8 cellular contexts compared by ENCODE assay signal in genomic region chr11:129853508-129854228, GRCh38. TPM values are rescaled to one million over a fixed set of nuclear protein-coding genes. Genes with fewer than 3 reads are reported as not detected.
DNase-seq lines count a peak whose midpoint lies in the region; ATAC-seq and TF ChIP-seq lines count a peak whose summit lies in the region.

No MANE protein-coding gene starts in this region.

- 0 out of 22 replicates have a peak, but pooled peaks cover 0 to under 1% (median 0%) of the 10 kb centered on the region in 11 experiments for H3K9me3 ChIP-seq in BLaER1 treated with 17β-estradiol and CSF1 and Interleukin-3, amounts not matched to agents 10 nM and 100 nM (replicated peaks in 1 of 11)

- H3K4me3 ChIP-seq in BLaER1 treated with 17β-estradiol and CSF1 and Interleukin-3, amounts not matched to agents 10 nM and 100 nM = no peak overlapping the region

- H3K27ac Mint-ChIP-seq in nephron progenitor cell (no peak overlapping the region), osteocyte (ENCODE audit: unreplicated experiment) (no peak overlapping the region)

- no peak overlapping the region for H3K4me3 Mint-ChIP-seq in nephron progenitor cell
- H3K4me3 Mint-ChIP-seq in osteocyte (ENCODE audit: unreplicated experiment) = no peak overlapping the region

- H3K4me1 ChIP-seq in BLaER1 treated with 17β-estradiol and CSF1 and Interleukin-3, amounts not matched to agents 10 nM and 100 nM = peaks cover 0 to 15% (median 12%) of the 10 kb centered on the region in 10 experiments; a peak in 15 of 20 replicates

- H3K36me3 Mint-ChIP-seq in nephron progenitor cell (ENCODE audit: low read depth) = no peaks in the 10 kb centered on the region
- peaks cover 2% of the 10 kb centered on the region for H3K36me3 Mint-ChIP-seq in osteocyte (ENCODE audit: unreplicated experiment)

- DNase-seq in NCI-H1436 (lab: John Stamatoyannopoulos, UW) = peak; percentile 65
- peak; percentile 56 for DNase-seq in activated CD4-positive, alpha-beta T cell treated with anti-CD3 and anti-CD28 coated beads for 48 hours
- DNase-seq in stimulated activated CD4-positive, alpha-beta T cell treated with anti-CD3 and anti-CD28 coated beads, Interleukin-4, amount 100 ng/mL, for 48 hours (ENCODE audit: low read depth in 2 of 2) = peak; percentile 17 to 18
- DNase-seq in nephron progenitor cell = no peak
- no peak for DNase-seq in osteocyte (ENCODE audit: extremely low spot score, unreplicated experiment)

- peak overlapping the region in 7 of 11 experiments; percentile 3 to 60 (median 36); a peak in 9 of 22 replicates for H3K27ac ChIP-seq in BLaER1 treated with 17β-estradiol and CSF1 and Interleukin-3, amounts not matched to agents 10 nM and 100 nM

- peaks cover 4 to 17% (median 8%) of the 10 kb centered on the region in 11 experiments; a peak in 19 of 22 replicates for H3K36me3 ChIP-seq in BLaER1 treated with 17β-estradiol and CSF1 and Interleukin-3, amounts not matched to agents 10 nM and 100 nM

- H3K27me3 Mint-ChIP-seq in nephron progenitor cell (ENCODE audit: low read depth, poor library complexity) (peaks cover 5% of the 10 kb centered on the region), osteocyte (ENCODE audit: unreplicated experiment) (peaks cover 11% of the 10 kb centered on the region)

- peak overlapping the region in 9 of 11 experiments; percentile 2 to 64 (median 42); a peak in 13 of 22 replicates for H3K4me2 ChIP-seq in BLaER1 treated with 17β-estradiol and CSF1 and Interleukin-3, amounts not matched to agents 10 nM and 100 nM

- TF ChIP-seq CTCF in nephron progenitor cell (IDR thresholded peaks at IDR 0.05) (no peak), osteocyte (IDR thresholded peaks at IDR 0.05) (no peak)

- H3K9me3 Mint-ChIP-seq in nephron progenitor cell = no peaks in the 10 kb centered on the region
- no peaks in the 10 kb centered on the region for H3K9me3 Mint-ChIP-seq in osteocyte (ENCODE audit: unreplicated experiment)

- H4K20me1 ChIP-seq in BLaER1 treated with 17β-estradiol and CSF1 and Interleukin-3, amounts not matched to agents 10 nM and 100 nM = no peaks in the 10 kb centered on the region

- peak overlapping the region in 1 of 11 experiments; percentile 29; a peak in 2 of 22 replicates for H3K9ac ChIP-seq in BLaER1 treated with 17β-estradiol and CSF1 and Interleukin-3, amounts not matched to agents 10 nM and 100 nM

- H3K4me1 Mint-ChIP-seq in nephron progenitor cell (no peaks in the 10 kb centered on the region), osteocyte (ENCODE audit: unreplicated experiment) (no peaks in the 10 kb centered on the region)

- H3K27me3 ChIP-seq in BLaER1 treated with 17β-estradiol and CSF1 and Interleukin-3, amounts not matched to agents 10 nM and 100 nM = no peaks in the 10 kb centered on the region

- peak; percentile 86 for ATAC-seq in esophagus mucosa
- ATAC-seq in GM21381 (IDR thresholded peaks at IDR 0.05; ENCODE audit: unreplicated experiment) = no peak

RNA-seq across cellular contexts. Expression of gene TMEM45B, which starts 38.0 kb away (rescaled TPM):
- 106 TPM for total RNA-seq in esophagus mucosa
- total RNA-seq in osteocyte = not detected in 2 replicates

RNA-seq across cellular contexts. Expression of gene NFRKB, which starts 41.7 kb away (rescaled TPM):
- total RNA-seq in esophagus mucosa (14.3 TPM), osteocyte (26.0 and 28.2 TPM in 2 replicates)

Comparison
In these comparisons a context has a peak if more than half of its experiments do, and no peak if none do; other contexts are left out.
1. DNase-seq: peak in NCI-H1436 (single experiment), activated CD4-positive, alpha-beta T cell treated with anti-CD3 and anti-CD28 coated beads for 48 hours (single experiment) and stimulated activated CD4-positive, alpha-beta T cell treated with anti-CD3 and anti-CD28 coated beads, Interleukin-4, amount 100 ng/mL, for 48 hours (2 of 2); none in nephron progenitor cell (single experiment) and osteocyte (single experiment).
2. RNA of gene TMEM45B, which starts 38.0 kb away (total RNA-seq): 106 TPM in esophagus mucosa (single experiment); not detected in osteocyte; every median in the first group is over 100 times any median in the second.